ENCODE assay signal across 1 cellular context in genomic region chr1:39575191-39576015, GRCh38.
TF ChIP-seq lines count a peak whose summit lies in the region.

No MANE protein-coding gene starts in this region.

TF ChIP-seq in GM12878, 131 proteins besides CTCF, POLR2A, EP300 and RAD21 (continued from another document):
- TF ChIP-seq E2F8 (IDR thresholded peaks at IDR 0.05; ENCODE audit: low read depth, partially characterized antibody) (no peak), POLR2AphosphoS5 (IDR thresholded peaks at IDR 0.05; ENCODE audit: low read length) (peak; percentile 26; the same call in 1 of the 2 replicates), CHD2 (IDR thresholded peaks at IDR 0.05; ENCODE audit: borderline replicate concordance, low read depth, low read length) (0 out of 2 replicates have a peak, but pooled peaks have one; percentile 50), WRNIP1 (IDR thresholded peaks at IDR 0.05; ENCODE audit: borderline replicate concordance, low read depth, low read length) (0 out of 2 replicates have a peak, but pooled peaks have one; percentile 73), GABPA (IDR thresholded peaks at IDR 0.05; ENCODE audit: low read depth) (no peak), POLR2AphosphoS2 (IDR thresholded peaks at IDR 0.05; ENCODE audit: low read depth, low read length) (peak; percentile 31; the same call in 1 of the 2 replicates), E2F4 (IDR thresholded peaks at IDR 0.05; ENCODE audit: low read depth, low read length) (peak; percentile 67; the same call in 1 of the 2 replicates), CHD1 (IDR thresholded peaks at IDR 0.05; ENCODE audit: low read depth, low read length) (0 out of 2 replicates have a peak, but pooled peaks have one; percentile 37), LARP7 (IDR thresholded peaks at IDR 0.05) (peak; percentile 48; the same call in 1 of the 2 replicates), MXI1 (IDR thresholded peaks at IDR 0.05; ENCODE audit: low read depth, low read length) (peak; percentile 43; the same call in 1 of the 2 replicates), CREM (IDR thresholded peaks at IDR 0.05; ENCODE audit: low read depth) (peak; percentile 26; the same call in 1 of the 2 replicates), RUNX3 (IDR thresholded peaks at IDR 0.05; ENCODE audit: low read length) (no peak), ATF2 (IDR thresholded peaks at IDR 0.05; ENCODE audit: low read length) (no peak), NR2C1 (IDR thresholded peaks at IDR 0.05) (no peak)
